In genomic region chr19:34772697-34773554, GRCh38 we compare ENCODE assay signal across 1 cellular context.
A peak's percentile ranks its signal among the peaks of the same experiment; 100 is the strongest.
TF ChIP-seq lines count a peak whose summit lies in the region.

ZNF599 (minus strand) TSS chr19:34773215; CDS start chr19:34772841, 374 bp downstream.

TF ChIP-seq in HepG2, 621 proteins besides CTCF, POLR2A, EP300 and RAD21 (continued from another document and continues in another):
- TF ChIP-seq ARID4A (CRISPR knock-in tag; IDR thresholded peaks at IDR 0.05; ENCODE audit: borderline replicate concordance) = peak; percentile 90
- TF ChIP-seq RBM22 (optimal IDR thresholded peaks at IDR 0.05; ENCODE audit: low read length) = no peak
- peak; percentile 83; the same call in 1 of the 2 replicates for TF ChIP-seq ZNF776 (CRISPR knock-in tag; IDR thresholded peaks at IDR 0.05)
- TF ChIP-seq DMTF1 (CRISPR knock-in tag; IDR thresholded peaks at IDR 0.05) = no peak
- no peak for TF ChIP-seq ATF6 (CRISPR knock-in tag; conservative IDR thresholded peaks at IDR 0.05)
- TF ChIP-seq ZNF34 (CRISPR knock-in tag; IDR thresholded peaks at IDR 0.05; ENCODE audit: borderline replicate concordance) = no peak; the same call in 1 of the 2 replicates
- no peak for TF ChIP-seq RBAK (CRISPR knock-in tag; IDR thresholded peaks at IDR 0.05)
- peak; percentile 64; the same call in 1 of the 2 replicates for TF ChIP-seq RFX3 (CRISPR knock-in tag; IDR thresholded peaks at IDR 0.05)
- no peak for TF ChIP-seq ZNF552 (CRISPR knock-in tag; IDR thresholded peaks at IDR 0.05; ENCODE audit: borderline replicate concordance)
- peak; percentile 42; the same call in 1 of the 2 replicates for TF ChIP-seq DMAP1 (CRISPR knock-in tag; IDR thresholded peaks at IDR 0.05)
- TF ChIP-seq PCBP1 (IDR thresholded peaks at IDR 0.05; ENCODE audit: borderline replicate concordance, low read depth, low read length) = no peak
- TF ChIP-seq KAT2B (IDR thresholded peaks at IDR 0.05; ENCODE audit: borderline replicate concordance, low read depth, low read length) = no peak
- TF ChIP-seq ZSCAN12 (CRISPR knock-in tag; IDR thresholded peaks at IDR 0.05) = no peak
- no peak; the same call in 1 of the 2 replicates for TF ChIP-seq ZNF256 (CRISPR knock-in tag; conservative IDR thresholded peaks at IDR 0.05)
- peak; percentile 20 for TF ChIP-seq TBL1XR1 (IDR thresholded peaks at IDR 0.05; ENCODE audit: borderline replicate concordance, low read length, partially characterized antibody)
- TF ChIP-seq ZFP1 (CRISPR knock-in tag; IDR thresholded peaks at IDR 0.05) = no peak
- TF ChIP-seq SMAD9 (CRISPR knock-in tag; IDR thresholded peaks at IDR 0.05) = no peak
- no peak for TF ChIP-seq KDM6A (CRISPR knock-in tag; IDR thresholded peaks at IDR 0.05; ENCODE audit: low read depth)
- no peak for TF ChIP-seq ZNF615 (CRISPR knock-in tag; IDR thresholded peaks at IDR 0.05; ENCODE audit: borderline replicate concordance)
- TF ChIP-seq NFE2 (CRISPR knock-in tag; IDR thresholded peaks at IDR 0.05) = no peak
- TF ChIP-seq GABPA (IDR thresholded peaks at IDR 0.05; ENCODE audit: low read depth, low read length) = peak; percentile 97
- TF ChIP-seq GABPA (CRISPR knock-in tag; IDR thresholded peaks at IDR 0.05; ENCODE audit: low read depth) = peak; percentile 98
- TF ChIP-seq ZNF549 (CRISPR knock-in tag; IDR thresholded peaks at IDR 0.05) = no peak
- no peak for TF ChIP-seq TOE1 (CRISPR knock-in tag; IDR thresholded peaks at IDR 0.05)
- TF ChIP-seq TEF (CRISPR knock-in tag; IDR thresholded peaks at IDR 0.05) = no peak
- TF ChIP-seq ZBTB26 (CRISPR knock-in tag; IDR thresholded peaks at IDR 0.05; ENCODE audit: borderline replicate concordance) = 0 out of 2 replicates have a peak, but pooled peaks have one; percentile 15
- 0 out of 2 replicates have a peak, but pooled peaks have one; percentile 21 for TF ChIP-seq HOMEZ (CRISPR knock-in tag; IDR thresholded peaks at IDR 0.05; ENCODE audit: low read depth)
- no peak for TF ChIP-seq SNAI1 (CRISPR knock-in tag; IDR thresholded peaks at IDR 0.05; ENCODE audit: borderline replicate concordance)
- TF ChIP-seq ZNF883 (CRISPR knock-in tag; IDR thresholded peaks at IDR 0.05; ENCODE audit: not compliant biosample characterization) = no peak
- no peak for TF ChIP-seq FOXA1 (IDR thresholded peaks at IDR 0.05)
- no peak for TF ChIP-seq FOXA1 (CRISPR knock-in tag; IDR thresholded peaks at IDR 0.05)
- peak; percentile 81 for TF ChIP-seq KDM5B (CRISPR knock-in tag; IDR thresholded peaks at IDR 0.05; ENCODE audit: borderline replicate concordance)
- 0 out of 2 replicates have a peak, but pooled peaks have one; percentile 36 for TF ChIP-seq ZNF101 (CRISPR knock-in tag; IDR thresholded peaks at IDR 0.05; ENCODE audit: borderline replicate concordance, low read depth)
- TF ChIP-seq AHR (CRISPR knock-in tag; IDR thresholded peaks at IDR 0.05) = no peak
- TF ChIP-seq ZNF382 (CRISPR knock-in tag; IDR thresholded peaks at IDR 0.05; ENCODE audit: borderline replicate concordance) = no peak
- no peak for TF ChIP-seq HBP1 (CRISPR knock-in tag; IDR thresholded peaks at IDR 0.05; ENCODE audit: low read depth)
- TF ChIP-seq FOSL1 (CRISPR knock-in tag; IDR thresholded peaks at IDR 0.05; ENCODE audit: borderline replicate concordance) = no peak
- peak; percentile 56; the same call in 1 of the 2 replicates for TF ChIP-seq ZNF768 (CRISPR knock-in tag; IDR thresholded peaks at IDR 0.05)
- no peak for TF ChIP-seq NONO (IDR thresholded peaks at IDR 0.05)
- no peak for TF ChIP-seq NONO (CRISPR knock-in tag; conservative IDR thresholded peaks at IDR 0.05)
- no peak; the same call in 1 of the 2 replicates for TF ChIP-seq BCL6 (CRISPR knock-in tag; IDR thresholded peaks at IDR 0.05)
- TF ChIP-seq SMAD3 (CRISPR knock-in tag; IDR thresholded peaks at IDR 0.05) = no peak
- TF ChIP-seq MTF1 (CRISPR knock-in tag; IDR thresholded peaks at IDR 0.05) = no peak
- no peak for TF ChIP-seq HOXD1 (CRISPR knock-in tag; IDR thresholded peaks at IDR 0.05)
- no peak for TF ChIP-seq USF2 (IDR thresholded peaks at IDR 0.05; ENCODE audit: low read depth, low read length)
- no peak; the same call in 1 of the 2 replicates for TF ChIP-seq USF2 (CRISPR knock-in tag; IDR thresholded peaks at IDR 0.05; ENCODE audit: borderline replicate concordance)
- no peak for TF ChIP-seq ZMYM3 (CRISPR knock-in tag; IDR thresholded peaks at IDR 0.05)
- peak; percentile 36 for TF ChIP-seq TEAD3 (CRISPR knock-in tag; optimal IDR thresholded peaks at IDR 0.05; ENCODE audit: borderline replicate concordance)
- TF ChIP-seq KDM1A (CRISPR knock-in tag; IDR thresholded peaks at IDR 0.05) = no peak
- TF ChIP-seq ZNF614 (CRISPR knock-in tag; IDR thresholded peaks at IDR 0.05; ENCODE audit: borderline replicate concordance) = peak; percentile 65; the same call in 1 of the 2 replicates
- no peak for TF ChIP-seq ZNF260 (CRISPR knock-in tag; IDR thresholded peaks at IDR 0.05; ENCODE audit: borderline replicate concordance, low read depth)
- TF ChIP-seq ZNF251 (CRISPR knock-in tag; IDR thresholded peaks at IDR 0.05) = no peak
- TF ChIP-seq NBN (conservative IDR thresholded peaks at IDR 0.05) = no peak
- peak; percentile 56; the same call in 1 of the 2 replicates for TF ChIP-seq ZNF274 (CRISPR knock-in tag; IDR thresholded peaks at IDR 0.05)
- TF ChIP-seq ZNF317 (CRISPR knock-in tag; IDR thresholded peaks at IDR 0.05) = no peak; the same call in 1 of the 2 replicates
- no peak for TF ChIP-seq ARNTL (CRISPR knock-in tag; IDR thresholded peaks at IDR 0.05)
